In genomic region chr1:17207966-17208418, GRCh38 we compare ENCODE assay signal across 8 cellular contexts. TPM values are rescaled to one million over a fixed set of nuclear protein-coding genes. Genes with fewer than 3 reads are reported as not detected.
DNase-seq lines count a peak whose midpoint lies in the region; ATAC-seq and TF ChIP-seq lines count a peak whose summit lies in the region.

No MANE protein-coding gene starts in this region.

- no peaks in the 10 kb centered on the region for H3K9me3 Mint-ChIP-seq in mesothelial cell of epicardium

- H3K36me3 Mint-ChIP-seq in mesothelial cell of epicardium = no peaks in the 10 kb centered on the region

- no peak for TF ChIP-seq CTCF in AG09319 (IDR thresholded peaks at IDR 0.05; ENCODE audit: low read depth, low read length)
- no peak for TF ChIP-seq CTCF in mesothelial cell of epicardium (IDR thresholded peaks at IDR 0.05; ENCODE audit: unreplicated experiment)

- no peak overlapping the region for H3K4me3 ChIP-seq in aorta (ENCODE audit: low read length in 2 of 2)

- no peaks in the 10 kb centered on the region for H3K9me3 ChIP-seq in aorta (ENCODE audit: control insufficient read depth, low read length)

- H3K27me3 Mint-ChIP-seq in mesothelial cell of epicardium (ENCODE audit: low read depth) = peaks cover 1% of the 10 kb centered on the region

- H3K27ac ChIP-seq in aorta (ENCODE audit: low read depth in 1 of 2, low read length in 2 of 2) = no peak overlapping the region

- no peaks in the 10 kb centered on the region for H3K27me3 ChIP-seq in aorta (ENCODE audit: control insufficient read depth in 1 of 2, insufficient read depth in 2 of 2, low read length in 1 of 2)

- DNase-seq in AG09319 (ENCODE audit: extremely low read depth, low read depth) (peak; percentile 10), NOMO-1 treated with DMSO at 0.1 percent for 48 hours (lab: John Stamatoyannopoulos, UW; ENCODE audit: unreplicated experiment) (peak; percentile 47), mesothelial cell of epicardium (ENCODE audit: low spot score in 2 of 2, unreplicated experiment in 2 of 2) (no peak), Ammon's horn (ENCODE audit: low spot score) (no peak), aorta (no peak)
- peak; percentile 72 for DNase-seq in activated effector memory CD4-positive, alpha-beta T cell treated with anti-CD3 and anti-CD28 coated beads, Interleukin-2, amount 50 U/mL, for 16 hours

- ATAC-seq in GM21447 (IDR thresholded peaks at IDR 0.05; ENCODE audit: unreplicated experiment) (peak; percentile 73), HG03571 (IDR thresholded peaks at IDR 0.05; ENCODE audit: unreplicated experiment) (no peak), aorta (ENCODE audit: low FRiP score) (no peak)

- intact Hi-C loops in aorta (cut with DNase I) = no loop called here

- H3K4me3 Mint-ChIP-seq in mesothelial cell of epicardium = no peak overlapping the region

- H3K36me3 ChIP-seq in aorta (ENCODE audit: control insufficient read depth in 1 of 2, insufficient read depth in 2 of 2, low read length in 1 of 2) = no peaks in the 10 kb centered on the region

- H3K27ac Mint-ChIP-seq in mesothelial cell of epicardium = peak overlapping the region; percentile 21

- H3K4me1 Mint-ChIP-seq in mesothelial cell of epicardium = peaks cover 38% of the 10 kb centered on the region

- WGBS in aorta, 2 donors = 57 to 83% methylated on average over 2 of the region's 2 CpGs

- H3K4me1 ChIP-seq in aorta (ENCODE audit: control insufficient read depth in 1 of 2, insufficient read depth in 2 of 2, low read length in 2 of 2) = no peaks in the 10 kb centered on the region

RNA-seq across cellular contexts. Expression of gene PADI1, which starts 3.1 kb away (rescaled TPM):
- total RNA-seq in mesothelial cell of epicardium (0.09 TPM in 1 of 3 replicates, not detected in the others), aorta (not detected)
- under 1 TPM; 0.05 to 0.13 TPM for polyA plus RNA-seq in aorta

RNA-seq across cellular contexts. Expression of gene PADI3, which starts 40.9 kb away (rescaled TPM):
- total RNA-seq in mesothelial cell of epicardium (0.07 TPM in 1 of 3 replicates, not detected in the others), aorta (not detected)
- polyA plus RNA-seq in aorta = not detected

Comparison
In these comparisons a context has a peak if more than half of its experiments do, and no peak if none do; other contexts are left out.
1. DNase-seq: peak in AG09319 (single experiment), NOMO-1 treated with DMSO at 0.1 percent for 48 hours (single experiment) and activated effector memory CD4-positive, alpha-beta T cell treated with anti-CD3 and anti-CD28 coated beads, Interleukin-2, amount 50 U/mL, for 16 hours (single experiment); none in mesothelial cell of epicardium (0 of 2), Ammon's horn (single experiment) and aorta (0 of 2).